10 cellular contexts compared by ENCODE assay signal in the genomic region with DNA sequence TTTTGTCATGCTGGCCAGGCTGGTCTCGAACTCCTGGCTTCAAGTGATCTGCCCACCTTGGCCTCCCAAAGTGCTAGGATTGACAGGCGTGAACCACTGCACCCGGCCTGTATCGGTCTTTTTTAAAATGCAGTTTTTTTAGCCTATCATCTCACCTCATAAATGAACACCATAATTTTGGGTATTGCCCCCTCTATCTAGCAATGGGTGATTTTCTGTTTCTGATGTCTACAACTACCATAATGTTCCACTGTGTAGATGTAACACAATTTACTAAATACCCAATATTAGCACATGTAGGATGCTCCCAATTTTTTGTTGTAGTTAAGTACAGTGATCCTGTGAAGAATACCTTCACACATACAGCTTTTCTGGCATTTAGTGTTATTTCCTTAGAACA. TPM values are rescaled to one million over a fixed set of nuclear protein-coding genes. Genes with fewer than 3 reads are reported as not detected.
A peak's percentile ranks its signal among the peaks of the same experiment; 100 is the strongest.
DNase-seq lines count a peak whose midpoint lies in the region; ATAC-seq and TF ChIP-seq lines count a peak whose summit lies in the region.
"Had no signal": no experiment of that assay in that cellular context is flagged by ENCODE, and none has a peak within 500 bp of the region (broad histone marks: within the 10 kb centered on the region; RNA-seq: fewer than 3 reads in every experiment).

No MANE protein-coding gene starts in this region.

- no peak for TF ChIP-seq EP300 in gastroesophageal sphincter (IDR thresholded peaks at IDR 0.05)

- H3K9me2 ChIP-seq in MM.1S (replicated peaks; ENCODE audit: insufficient read depth, low read length): no peaks in the 10 kb centered on the region

- no peak overlapping the region for H3K27ac Mint-ChIP-seq in central memory CD8-positive, alpha-beta T cell (ENCODE audit: low read depth)
- H3K27ac Mint-ChIP-seq in nephron progenitor cell: no peak overlapping the region

- no peak for TF ChIP-seq POLR2A in gastroesophageal sphincter (IDR thresholded peaks at IDR 0.05)

- H3K4me1 ChIP-seq in ES-I3 (ENCODE audit: insufficient read depth, low read length) (peaks cover 14% of the 10 kb centered on the region; the same call in 1 of the 2 replicates), MM.1S (ENCODE audit: low read length) (peaks cover 8% of the 10 kb centered on the region; the same call in 1 of the 2 replicates), gastroesophageal sphincter (peaks cover 0 to 29% (median 6%) of the 10 kb centered on the region in 3 donors)

- peak overlapping the region; percentile 81 for H3K4me2 ChIP-seq in MM.1S (ENCODE audit: low read depth, low read length)

- TF ChIP-seq CTCF in MM.1S (IDR thresholded peaks at IDR 0.05; ENCODE audit: low read length): no peak
- no peak for TF ChIP-seq CTCF in nephron progenitor cell (IDR thresholded peaks at IDR 0.05)
- no peak for TF ChIP-seq CTCF in gastroesophageal sphincter (IDR thresholded peaks at IDR 0.05)

- H3K9me3 Mint-ChIP-seq in central memory CD8-positive, alpha-beta T cell: no peaks in the 10 kb centered on the region
- H3K9me3 Mint-ChIP-seq in nephron progenitor cell: no peaks in the 10 kb centered on the region

- no peak overlapping the region for H3K4me3 ChIP-seq in MM.1S (ENCODE audit: low read length)
- no peak overlapping the region for H3K4me3 ChIP-seq in gastroesophageal sphincter

- DNase-seq in MM.1S (no peak), nephron progenitor cell (no peak), ecto neural progenitor cell (ENCODE audit: low spot score) (no peak), NCI-H1930 (lab: John Stamatoyannopoulos, UW) (no peak)
- DNase-seq in central memory CD8-positive, alpha-beta T cell (ENCODE audit: low spot score in 2 of 2): no peak
- DNase-seq: NCI-H2171, transverse colon had no signal

- H3K79me2 ChIP-seq in MM.1S (ENCODE audit: low read length): peaks cover 24% of the 10 kb centered on the region

- peaks cover 12% of the 10 kb centered on the region for H3K36me3 Mint-ChIP-seq in central memory CD8-positive, alpha-beta T cell (ENCODE audit: insufficient read depth)
- peaks cover 12% of the 10 kb centered on the region for H3K36me3 Mint-ChIP-seq in nephron progenitor cell (ENCODE audit: low read depth)

- H3K27ac ChIP-seq in MM.1S (ENCODE audit: low read length): no peak overlapping the region
- peak overlapping the region in 2 of 4 donors; percentile 97 to 98 for H3K27ac ChIP-seq in gastroesophageal sphincter

- H3K4me1 Mint-ChIP-seq in central memory CD8-positive, alpha-beta T cell: peaks cover 21% of the 10 kb centered on the region
- peaks cover 33% of the 10 kb centered on the region for H3K4me1 Mint-ChIP-seq in nephron progenitor cell

- H3K9me3 ChIP-seq in ES-I3 (ENCODE audit: control insufficient read depth, insufficient read depth, low read length) (no peaks in the 10 kb centered on the region), MM.1S (replicated peaks; ENCODE audit: insufficient read depth, low read length) (no peaks in the 10 kb centered on the region), gastroesophageal sphincter (no peaks in the 10 kb centered on the region)
- H3K9me3 ChIP-seq: transverse colon had no signal

- peak overlapping the region; percentile 80; the same call in 1 of the 2 replicates for H3K9ac ChIP-seq in ES-I3 (ENCODE audit: low read depth, low read length)
- no peak overlapping the region for H3K9ac ChIP-seq in MM.1S (ENCODE audit: low read length)

- H3K27me3 ChIP-seq in MM.1S (replicated peaks; ENCODE audit: insufficient read depth, low read length) (no peaks in the 10 kb centered on the region; the same call in 1 of the 2 replicates), gastroesophageal sphincter (no peaks in the 10 kb centered on the region)
- H3K27me3 ChIP-seq: transverse colon had no signal

- ATAC-seq in central memory CD8-positive, alpha-beta T cell (replicated peaks; ENCODE audit: extremely low read depth, poor library complexity, severe bottlenecking): no peak
- ATAC-seq in GM18870 (IDR thresholded peaks at IDR 0.05; ENCODE audit: unreplicated experiment): no peak
- no peak for ATAC-seq in gastroesophageal sphincter

- no peak overlapping the region for H2AFZ ChIP-seq in MM.1S (ENCODE audit: low read length)

- no peaks in the 10 kb centered on the region for H3K36me3 ChIP-seq in ES-I3 (ENCODE audit: insufficient read depth, low read length)
- no peaks in the 10 kb centered on the region for H3K36me3 ChIP-seq in MM.1S (replicated peaks; ENCODE audit: insufficient read depth, low read length)
- no peaks in the 10 kb centered on the region for H3K36me3 ChIP-seq in gastroesophageal sphincter
- H3K36me3 ChIP-seq: transverse colon had no signal

- WGBS in gastroesophageal sphincter (ENCODE audit: low coverage in 1 of 2), 2 donors: 91% methylated on average over 4 of the region's 4 CpGs; no CpG with 5 or more reads in 1 of the 2 donors

- H3K4me3 Mint-ChIP-seq in central memory CD8-positive, alpha-beta T cell: peak overlapping the region; percentile 89
- H3K4me3 Mint-ChIP-seq in nephron progenitor cell: peak overlapping the region; percentile 86

- peaks cover 4% of the 10 kb centered on the region; the same call in 1 of the 2 replicates for H4K20me1 ChIP-seq in MM.1S (ENCODE audit: insufficient read depth, low read length)

- peaks cover 6% of the 10 kb centered on the region; the same call in 1 of the 2 replicates for H3F3A ChIP-seq in MM.1S (ENCODE audit: insufficient read depth, low read length)

- no peaks in the 10 kb centered on the region for H3K27me3 Mint-ChIP-seq in central memory CD8-positive, alpha-beta T cell
- H3K27me3 Mint-ChIP-seq in nephron progenitor cell (ENCODE audit: low read depth, poor library complexity): peaks cover 4% of the 10 kb centered on the region

RNA-seq across cellular contexts. Expression of gene CAMTA1, which starts 2.0 kb away (rescaled TPM):
- 100 to 1,000 TPM in 3 of 4 donors, 10 to 100 TPM in 1; 86.3 to 170 (median 132) TPM for total RNA-seq in gastroesophageal sphincter
